24 cellular contexts compared by ENCODE assay signal in genomic region chr14:52025952-52026510, GRCh38. TPM values are rescaled to one million over a fixed set of nuclear protein-coding genes. Genes with fewer than 3 reads are reported as not detected.
DNase-seq lines count a peak whose midpoint lies in the region; ATAC-seq, FAIRE-seq and TF ChIP-seq lines count a peak whose summit lies in the region.
"Had no signal": no experiment of that assay in that cellular context is flagged by ENCODE, and none has a peak within 500 bp of the region (broad histone marks: within the 10 kb centered on the region; RNA-seq: fewer than 3 reads in every experiment).

No MANE protein-coding gene starts in this region.

- peaks cover 52% of the 10 kb centered on the region for H3K36me3 ChIP-seq in IMR-90 (ENCODE audit: control insufficient read depth, insufficient read depth, low read length)
- H3K36me3 ChIP-seq in mesenchymal stem cell (ENCODE audit: control insufficient read depth in 1 of 2, insufficient read depth in 2 of 2, low read depth in 1 of 2, low read length in 2 of 2) = peaks cover 2 to 23% of the 10 kb centered on the region in 2 experiments
- no peaks in the 10 kb centered on the region for H3K36me3 ChIP-seq in upper lobe of left lung
- H3K36me3 ChIP-seq: neutrophil, right lobe of liver had no signal

- H4K91ac ChIP-seq in IMR-90 (ENCODE audit: insufficient read depth, low read depth, low read length) (peak overlapping the region; percentile 91), mesenchymal stem cell (ENCODE audit: low read length) (peak overlapping the region; percentile 84)

- H4K8ac ChIP-seq in IMR-90 (ENCODE audit: low read depth in 2 of 2, low read length in 2 of 2) (peak overlapping the region; percentile 60 to 76), mesenchymal stem cell (ENCODE audit: low read length) (peak overlapping the region; percentile 62)

- no peak overlapping the region for H2AFZ ChIP-seq in IMR-90 (replicated peaks; ENCODE audit: low read length, poor library complexity)
- no peak overlapping the region for H2AFZ ChIP-seq in mesenchymal stem cell (ENCODE audit: low read depth, low read length)

- no peaks in the 10 kb centered on the region for H3K9me3 ChIP-seq in IMR-90 (ENCODE audit: control insufficient read depth, insufficient read depth, low read length)
- H3K9me3 ChIP-seq in mesenchymal stem cell (ENCODE audit: control insufficient read depth, low read length) = no peaks in the 10 kb centered on the region
- no peaks in the 10 kb centered on the region for H3K9me3 ChIP-seq in upper lobe of left lung
- H3K9me3 ChIP-seq: mucosa of descending colon, neutrophil, right lobe of liver had no signal

- no peak overlapping the region for H3K4me2 ChIP-seq in IMR-90 (ENCODE audit: low read depth, low read length)
- H3K4me2 ChIP-seq in mesenchymal stem cell (ENCODE audit: low read length, poor library complexity, severe bottlenecking) = no peak overlapping the region

- H2AK5ac ChIP-seq in IMR-90 (ENCODE audit: low read depth, low read length) = peak overlapping the region; percentile 89
- peak overlapping the region; percentile 11 for H2AK5ac ChIP-seq in mesenchymal stem cell (ENCODE audit: low read length, severe bottlenecking)

- no peaks in the 10 kb centered on the region for H3K27me3 ChIP-seq in IMR-90 (ENCODE audit: control insufficient read depth, insufficient read depth, low read length)
- H3K27me3 ChIP-seq in mesenchymal stem cell (ENCODE audit: control insufficient read depth in 1 of 2, insufficient read depth in 1 of 2, low read length in 2 of 2) = no peaks in the 10 kb centered on the region
- no peaks in the 10 kb centered on the region for H3K27me3 ChIP-seq in upper lobe of left lung
- H3K27me3 ChIP-seq: BLaER1 treated with 17β-estradiol and CSF1 and Interleukin-3, amounts not matched to agents 10 nM and 100 nM; right lobe of liver had no signal

- H3K18ac ChIP-seq in IMR-90 (ENCODE audit: low read depth, low read length) (peak overlapping the region; percentile 84), mesenchymal stem cell (ENCODE audit: low read depth in 1 of 2, low read length in 2 of 2) (peak overlapping the region; percentile 52 to 82)

- H3K27ac ChIP-seq in IMR-90 (ENCODE audit: insufficient read depth, low read length) (peak overlapping the region; percentile 97), epithelial cell of prostate (peak overlapping the region; percentile 31), mesenchymal stem cell (ENCODE audit: low read length, poor library complexity, severe bottlenecking) (no peak overlapping the region), temporal lobe (ENCODE audit: low read depth, low read length) (peak overlapping the region; percentile 0), upper lobe of left lung (no peak overlapping the region)
- H3K27ac ChIP-seq: neutrophil, right lobe of liver, VCaP had no signal

- TF ChIP-seq CTCF in IMR-90 (conservative IDR thresholded peaks at IDR 0.05; ENCODE audit: low read depth, low read length) (no peak), upper lobe of left lung (IDR thresholded peaks at IDR 0.05) (no peak)

- peak overlapping the region; percentile 85 for H2BK20ac ChIP-seq in IMR-90 (ENCODE audit: low read depth, low read length)

- CTCF ChIA-PET in IMR-90 (lab: Yijun Ruan, JAX) = interaction anchor here (0.7 kb wide), 1 partner anchor 43 kb away, joined by 3 read pairs; the partner anchor contains the start of gene NID2

- no peak for ATAC-seq in IMR-90 (ENCODE audit: low read depth)
- no peak for ATAC-seq in upper lobe of left lung (ENCODE audit: low FRiP score in 2 of 2)
- ATAC-seq: mucosa of descending colon, T-helper 17 cell had no signal

- TF ChIP-seq RAD21 in IMR-90 (IDR thresholded peaks at IDR 0.05; ENCODE audit: low read length) = no peak

- H2BK5ac ChIP-seq in IMR-90 (ENCODE audit: low read depth, low read length, poor library complexity, severe bottlenecking) (peak overlapping the region; percentile 84), mesenchymal stem cell (ENCODE audit: low read depth, low read length, poor library complexity, severe bottlenecking) (no peak overlapping the region)

- peak overlapping the region; percentile 60 to 98 for H2BK12ac ChIP-seq in mesenchymal stem cell (ENCODE audit: low read length in 2 of 2)

- TF ChIP-seq POLR2A in IMR-90 (IDR thresholded peaks at IDR 0.05; ENCODE audit: low read depth, low read length) (no peak), GM12891 (IDR thresholded peaks at IDR 0.05; ENCODE audit: low read depth, low read length) (no peak), upper lobe of left lung (IDR thresholded peaks at IDR 0.05) (no peak)

- peaks cover 36 to 63% of the 10 kb centered on the region in 2 experiments for H3K79me1 ChIP-seq in IMR-90 (ENCODE audit: low read depth in 1 of 2, low read length in 2 of 2)
- no peaks in the 10 kb centered on the region for H3K79me1 ChIP-seq in mesenchymal stem cell (replicated peaks; ENCODE audit: low read length, poor library complexity, severe bottlenecking)

- H3K23ac ChIP-seq in IMR-90 (ENCODE audit: low read depth, low read length) (peak overlapping the region; percentile 83), mesenchymal stem cell (ENCODE audit: low read length in 2 of 2) (no peak overlapping the region)

- H3K9ac ChIP-seq in IMR-90 (ENCODE audit: low read depth, low read length) = 0 out of 2 replicates have a peak overlapping the region, but pooled peaks have one; percentile 2
- H3K9ac ChIP-seq in mesenchymal stem cell (ENCODE audit: low read length) = peak overlapping the region; percentile 0
- H3K9ac ChIP-seq: BLaER1 treated with 17β-estradiol and CSF1 and Interleukin-3, amounts not matched to agents 10 nM and 100 nM had no signal

- H3K4me1 ChIP-seq in IMR-90 (ENCODE audit: control insufficient read depth, insufficient read depth, low read length) (peaks cover 35% of the 10 kb centered on the region), mesenchymal stem cell (ENCODE audit: control insufficient read depth, insufficient read depth, low read depth, low read length) (peaks cover 4% of the 10 kb centered on the region), upper lobe of left lung (peaks cover 0 to 14% (median 8%) of the 10 kb centered on the region in 4 donors)

- H3K9me1 ChIP-seq in IMR-90 (ENCODE audit: insufficient read depth, low read length) = peaks cover 44% of the 10 kb centered on the region

- no peak overlapping the region for H3K56ac ChIP-seq in IMR-90 (ENCODE audit: extremely low read depth, insufficient read depth, low read length)

- peak overlapping the region; percentile 39 for H4K5ac ChIP-seq in IMR-90 (ENCODE audit: low read depth, low read length)

- WGBS in IMR-90 (ENCODE audit: extremely low coverage in 2 of 2, insufficient read length in 1 of 2), 2 experiments = 80% methylated on average over 1 of the region's 9 CpGs; no CpG with 5 or more reads in 1 of the 2 experiments
- WGBS in mesenchymal stem cell = 83% methylated on average over 7 of the region's 9 CpGs
- 93 to 94% methylated on average over 9 of the region's 9 CpGs for WGBS in upper lobe of left lung, 2 donors

- no TSS peak for BruUV-seq in IMR-90 (replicated peaks; lab: Mats Ljungman, UMichigan)

- H3K14ac ChIP-seq in IMR-90 (replicated peaks; ENCODE audit: low read depth, low read length) (peak overlapping the region; percentile 71), mesenchymal stem cell (ENCODE audit: low read length in 2 of 2) (peak overlapping the region in 1 of 2 experiments; percentile 23)

- dilution Hi-C loops in IMR-90 (cut with HindIII; ENCODE audit: low sequenced_read_pairs, unreplicated experiment) = no loop called here

- in situ Hi-C loops in IMR-90 (cut with MboI; ENCODE audit: low sequenced_read_pairs) = no loop called here

- H3K4me3 ChIP-seq in IMR-90 (ENCODE audit: insufficient read depth, low read depth, low read length) = no peak overlapping the region
- no peak overlapping the region for H3K4me3 ChIP-seq in mesenchymal stem cell (ENCODE audit: insufficient read depth in 1 of 2, low read depth in 1 of 2, low read length in 2 of 2)
- H3K4me3 ChIP-seq in upper lobe of left lung = no peak overlapping the region
- H3K4me3 ChIP-seq: BLaER1 treated with 17β-estradiol and CSF1 and Interleukin-3, amounts not matched to agents 10 nM and 100 nM; mucosa of descending colon; right lobe of liver had no signal

- H3K4ac ChIP-seq in IMR-90 (ENCODE audit: low read depth, low read length) (peak overlapping the region; percentile 95), mesenchymal stem cell (ENCODE audit: low read depth in 1 of 2, low read length in 2 of 2) (no peak overlapping the region)

- peaks cover 6% of the 10 kb centered on the region; the same call in 1 of the 2 replicates for H4K20me1 ChIP-seq in IMR-90 (ENCODE audit: insufficient read depth, low read length)
- H4K20me1 ChIP-seq: BLaER1 treated with 17β-estradiol and CSF1 and Interleukin-3, amounts not matched to agents 10 nM and 100 nM had no signal

- peak overlapping the region; percentile 18 for H2AK9ac ChIP-seq in IMR-90 (replicated peaks; ENCODE audit: low read depth, low read length, poor library complexity)

- no peak for TF ChIP-seq EP300 in upper lobe of left lung (IDR thresholded peaks at IDR 0.05)

- POLR2A ChIA-PET in IMR-90 (lab: Charles Lee; ENCODE audit: unreplicated experiment) = no interaction called here

- intact Hi-C loops in IMR-90 (cut with micrococcal nuclease) = no loop called here

- H2BK120ac ChIP-seq in IMR-90 (ENCODE audit: low read depth, low read length) = peak overlapping the region; percentile 96
- no peak overlapping the region for H2BK120ac ChIP-seq in mesenchymal stem cell (ENCODE audit: low read depth, low read length)

- peak overlapping the region; percentile 75; the same call in 2 of the 3 replicates for H2BK15ac ChIP-seq in IMR-90 (ENCODE audit: low read depth, low read length)
- peak overlapping the region; percentile 65 for H2BK15ac ChIP-seq in mesenchymal stem cell (ENCODE audit: low read depth, poor library complexity, severe bottlenecking)

- no peak for FAIRE-seq in GM12891 (lab: Jason Lieb, UNC)
- FAIRE-seq: HTR-8/SVneo had no signal

- DNase-seq in IMR-90 = peak; percentile 40
- DNase-seq in epithelial cell of prostate (ENCODE audit: low read depth, low spot score) = no peak
- DNase-seq in mesenchymal stem cell = no peak
- DNase-seq in GM12891 (ENCODE audit: insufficient read length, low spot score) = no peak
- DNase-seq in NCI-H2227 (lab: John Stamatoyannopoulos, UW; ENCODE audit: unreplicated experiment) = no peak
- no peak for DNase-seq in upper lobe of left lung
- DNase-seq in stimulated activated naive CD4-positive, alpha-beta T cell treated with Interleukin-2 at 50 U/mL for 16 hours (lab: John Stamatoyannopoulos, UW) = no peak
- DNase-seq: activated CD4-positive, alpha-beta memory T cell treated with anti-CD3 and anti-CD28 coated beads for 36 hours; activated naive CD8-positive, alpha-beta T cell treated with anti-CD3 and anti-CD28 coated beads, Interleukin-2, amount 10 ng/mL, durations not matched to agents 7 days and 5 days; activated T-cell treated with anti-CD3 and anti-CD28 coated beads, Interleukin-2, amount 50 U/mL, for 48 hours; DMS 273 treated with DMSO at 0.1 percent for 48 hours; endodermal cell; foreskin melanocyte; mucosa of descending colon; NCI-H1105 treated with DMSO at 0.1 percent for 48 hours; NCI-H526; right lobe of liver; stimulated activated CD4-positive, alpha-beta T cell treated with anti-CD3 and anti-CD28 coated beads, Interleukin-2, amount 100 ng/mL, for 48 hours; T-helper 17 cell had no signal

RNA-seq across cellular contexts. Expression of gene RTRAF, which starts 36.7 kb away (rescaled TPM):
- total RNA-seq in IMR-90 (2012; rRNA removed) (53.2 and 94.7 TPM in 2 replicates), temporal lobe (23.1 TPM), upper lobe of left lung (100 to 1,000 TPM in 2 of 6 donors, 10 to 100 TPM in 3, 1 to 10 TPM in 1; 7.3 to 116 (median 62.0) TPM)
- polyA plus RNA-seq in IMR-90 (2012; rRNA removed) = 102 and 139 TPM in 2 replicates
- 4.0 and 8.4 TPM in 2 replicates for polyA plus RNA-seq in IMR-90 (2012; cell fraction: cytosol; rRNA removed)
- polyA plus RNA-seq in IMR-90 (2012; cell fraction: nucleus; rRNA removed; ENCODE audit: low replicate concordance) = 1.5 and 27.7 TPM in 2 replicates
- 522 TPM for polyA plus RNA-seq in mesenchymal stem cell (2013, experiment 1 of 2)
- polyA plus RNA-seq in mesenchymal stem cell (2013, experiment 2 of 2) = 530 TPM
- polyA plus RNA-seq in GM12891 (2012; ENCODE audit: low read depth, missing spikeins) = 338 TPM

RNA-seq across cellular contexts. Expression of gene NID2, which starts 42.8 kb away (rescaled TPM):
- total RNA-seq in IMR-90 (2012; rRNA removed) (101 and 102 TPM in 2 replicates), temporal lobe (11.8 TPM), upper lobe of left lung (10 to 100 TPM in 2 of 6 donors, 1 to 10 TPM in 4; 4.9 to 33.5 (median 8.3) TPM)
- polyA plus RNA-seq in IMR-90 (2012; rRNA removed) = 278 and 303 TPM in 2 replicates
- polyA plus RNA-seq in IMR-90 (2012; cell fraction: cytosol; rRNA removed) = 237 and 279 TPM in 2 replicates
- 363 and 859 TPM in 2 replicates for polyA plus RNA-seq in IMR-90 (2012; cell fraction: nucleus; rRNA removed; ENCODE audit: low replicate concordance)
- 213 TPM for polyA plus RNA-seq in mesenchymal stem cell (2013, experiment 1 of 2)
- polyA plus RNA-seq in mesenchymal stem cell (2013, experiment 2 of 2) = 208 TPM
- 0.17 TPM for polyA plus RNA-seq in GM12891 (2012; ENCODE audit: low read depth, missing spikeins)
- total RNA-seq: activated CD4-positive, alpha-beta memory T cell treated with anti-CD3 and anti-CD28 coated beads for 36 hours had no signal

Comparison
In these comparisons a context has a peak if more than half of its experiments do, and no peak if none do; other contexts are left out.
1. H3K27ac ChIP-seq: peak in IMR-90 (single experiment), epithelial cell of prostate (single experiment) and temporal lobe (single experiment); none in mesenchymal stem cell (single experiment) and upper lobe of left lung (0 of 4).